In genomic region chrX:73127700-73128241, GRCh38 we compare ENCODE assay signal across 1 cellular context.
TF ChIP-seq lines count a peak whose summit lies in the region.

No MANE protein-coding gene starts in this region.

TF ChIP-seq in K562, 482 proteins besides CTCF, POLR2A, EP300 and RAD21 (continued from another document):
- TF ChIP-seq PBX2 (CRISPR knock-in tag; IDR thresholded peaks at IDR 0.05; ENCODE audit: low read depth) (no peak), PBX2 (tag; conservative IDR thresholded peaks at IDR 0.05; ENCODE audit: low read depth) (peak; percentile 39)
